Comparison of ENCODE assay signal across 20 cellular contexts in the genomic region with DNA sequence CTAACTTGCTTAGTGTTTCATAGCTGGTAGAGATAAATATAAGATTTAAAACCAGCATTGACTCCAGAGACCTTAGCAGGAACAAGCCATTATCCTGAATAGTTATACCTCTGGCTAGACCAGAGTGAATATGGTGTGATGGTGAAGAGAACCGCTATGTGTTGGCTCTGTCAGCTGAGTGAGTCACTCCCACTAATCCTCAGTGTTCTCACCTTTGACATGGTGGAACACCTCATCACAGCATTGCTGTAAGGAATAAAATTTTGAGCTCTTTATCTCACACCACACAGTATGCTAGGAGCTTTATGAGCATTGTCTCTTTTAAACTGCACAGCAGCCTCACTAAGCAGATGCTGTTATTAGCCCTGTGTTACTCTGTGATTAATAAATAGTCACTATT.
DNase-seq lines count a peak whose midpoint lies in the region; ATAC-seq and TF ChIP-seq lines count a peak whose summit lies in the region.
"Had no signal": no experiment of that assay in that cellular context is flagged by ENCODE, and none has a peak within 500 bp of the region (broad histone marks: within the 10 kb centered on the region; RNA-seq: fewer than 3 reads in every experiment).

No MANE protein-coding gene starts in this region.

- H3K4me1 ChIP-seq in RWPE2 (ENCODE audit: insufficient read depth, poor library complexity, severe bottlenecking) (no peaks in the 10 kb centered on the region), fibroblast of lung (ENCODE audit: control insufficient read depth, extremely low read depth, insufficient read depth, low read length) (no peaks in the 10 kb centered on the region)
- H3K4me1 ChIP-seq: A549, esophagus muscularis mucosa, psoas muscle, thyroid gland had no signal

- H3K9me3 ChIP-seq in RWPE2 (ENCODE audit: severe bottlenecking) = no peaks in the 10 kb centered on the region
- no peaks in the 10 kb centered on the region for H3K9me3 ChIP-seq in fibroblast of lung (ENCODE audit: control insufficient read depth, insufficient read depth, low read depth, low read length)
- H3K9me3 ChIP-seq: A549, esophagus muscularis mucosa, psoas muscle, spleen, thyroid gland had no signal

- H3K36me3 Mint-ChIP-seq in activated naive CD8-positive, alpha-beta T cell = peaks cover 51% of the 10 kb centered on the region
- H3K36me3 Mint-ChIP-seq in activated naive CD8-positive, alpha-beta T cell treated with anti-CD3 and anti-CD28 coated beads for 36 hours = peaks cover 71% of the 10 kb centered on the region
- H3K36me3 Mint-ChIP-seq in stimulated activated effector memory CD8-positive, alpha-beta T cell treated with anti-CD3 and anti-CD28 coated beads, Interleukin-12 subunit alpha, Interleukin-12 subunit beta, amount 100 ng/mL, for 72 hours = peaks cover 15% of the 10 kb centered on the region

- H3K79me2 ChIP-seq in fibroblast of lung (ENCODE audit: control insufficient read depth, insufficient read depth, low read length) = no peaks in the 10 kb centered on the region

- peaks cover 5% of the 10 kb centered on the region for H3K4me1 Mint-ChIP-seq in activated naive CD8-positive, alpha-beta T cell (ENCODE audit: low read depth)
- H3K4me1 Mint-ChIP-seq in activated naive CD8-positive, alpha-beta T cell treated with anti-CD3 and anti-CD28 coated beads for 36 hours = peaks cover 4% of the 10 kb centered on the region
- H3K4me1 Mint-ChIP-seq in stimulated activated effector memory CD8-positive, alpha-beta T cell treated with anti-CD3 and anti-CD28 coated beads, Interleukin-12 subunit alpha, Interleukin-12 subunit beta, amount 100 ng/mL, for 72 hours = peaks cover 29% of the 10 kb centered on the region
- H3K4me1 Mint-ChIP-seq: nephron progenitor cell had no signal

- peak; percentile 93 for ATAC-seq in RWPE2 (ENCODE audit: low read depth)
- ATAC-seq in stimulated activated effector memory CD8-positive, alpha-beta T cell treated with anti-CD3 and anti-CD28 coated beads, Interleukin-12 subunit alpha, Interleukin-12 subunit beta, amount 100 ng/mL, for 72 hours = peak; percentile 90
- ATAC-seq: A549, heart right ventricle, psoas muscle had no signal

- H3K27ac ChIP-seq in RWPE2 (ENCODE audit: poor library complexity, severe bottlenecking) (no peak overlapping the region), fibroblast of lung (ENCODE audit: insufficient read depth, low read length) (no peak overlapping the region)
- H3K27ac ChIP-seq: A549, esophagus muscularis mucosa, heart right ventricle, psoas muscle, spleen, thyroid gland had no signal

- H3K27me3 ChIP-seq in RWPE2 (ENCODE audit: insufficient read depth, poor library complexity, severe bottlenecking) (no peaks in the 10 kb centered on the region), fibroblast of lung (ENCODE audit: control insufficient read depth, insufficient read depth, low read length) (no peaks in the 10 kb centered on the region)
- H3K27me3 ChIP-seq: esophagus muscularis mucosa, heart right ventricle, spleen, thyroid gland had no signal

- no peak overlapping the region for H3K4me3 Mint-ChIP-seq in activated naive CD8-positive, alpha-beta T cell
- no peak overlapping the region for H3K4me3 Mint-ChIP-seq in activated naive CD8-positive, alpha-beta T cell treated with anti-CD3 and anti-CD28 coated beads for 36 hours
- no peak overlapping the region for H3K4me3 Mint-ChIP-seq in stimulated activated effector memory CD8-positive, alpha-beta T cell treated with anti-CD3 and anti-CD28 coated beads, Interleukin-12 subunit alpha, Interleukin-12 subunit beta, amount 100 ng/mL, for 72 hours
- H3K4me3 Mint-ChIP-seq: activated naive CD4-positive, alpha-beta T cell treated with anti-CD3 and anti-CD28 coated beads for 36 hours; memory B cell; nephron progenitor cell had no signal

- H3K4me3 ChIP-seq in RWPE2 (ENCODE audit: severe bottlenecking) (no peak overlapping the region), fibroblast of lung (replicated peaks in 1 of 4; ENCODE audit: control extremely low read depth in 1 of 4, insufficient read depth in 1 of 4, low read depth in 3 of 4, low read length in 4 of 4) (no peak overlapping the region)
- H3K4me3 ChIP-seq: A549, esophagus muscularis mucosa, heart right ventricle, psoas muscle, spleen, thyroid gland had no signal

- H3K27me3 Mint-ChIP-seq in activated naive CD8-positive, alpha-beta T cell = no peaks in the 10 kb centered on the region
- no peaks in the 10 kb centered on the region for H3K27me3 Mint-ChIP-seq in activated naive CD8-positive, alpha-beta T cell treated with anti-CD3 and anti-CD28 coated beads for 36 hours
- H3K27me3 Mint-ChIP-seq: memory B cell had no signal

- no peak for DNase-seq in activated naive CD8-positive, alpha-beta T cell treated with anti-CD3 and anti-CD28 coated beads for 36 hours
- DNase-seq in RWPE2 (ENCODE audit: low spot score) (no peak), fibroblast of lung (ENCODE audit: low read depth in 2 of 2) (peak; percentile 9 to 76), NK-92 (lab: John Stamatoyannopoulos, UW; ENCODE audit: unreplicated experiment) (no peak), iPS-NIHi11 (ENCODE audit: low spot score) (no peak), DMS 273 treated with DMSO at 0.1 percent for 48 hours (lab: John Stamatoyannopoulos, UW) (no peak)
- DNase-seq in stimulated activated effector memory CD8-positive, alpha-beta T cell treated with anti-CD3 and anti-CD28 coated beads, Interleukin-12 subunit alpha, Interleukin-12 subunit beta, amount 100 ng/mL, for 72 hours (ENCODE audit: low spot score in 2 of 2) = no peak
- DNase-seq: activated naive CD4-positive, alpha-beta T cell treated with anti-CD3 and anti-CD28 coated beads for 36 hours; C1 segment of cervical spinal cord; heart right ventricle; NCI-H1930; NCI-H510A; nephron progenitor cell; psoas muscle; spleen; thyroid gland had no signal

- H3K36me3 ChIP-seq in RWPE2 (ENCODE audit: low read depth) (peaks cover 26% of the 10 kb centered on the region), fibroblast of lung (ENCODE audit: control insufficient read depth, insufficient read depth, low read length) (no peaks in the 10 kb centered on the region)

- TF ChIP-seq CTCF in RWPE2 (IDR thresholded peaks at IDR 0.05; ENCODE audit: poor library complexity, severe bottlenecking) = no peak
- TF ChIP-seq CTCF in fibroblast of lung (conservative IDR thresholded peaks at IDR 0.05 in 1 of 2, IDR thresholded peaks at IDR 0.05 in 1 of 2; ENCODE audit: low read depth in 1 of 2, low read length in 2 of 2) = no peak

- H3K4me2 ChIP-seq in fibroblast of lung (ENCODE audit: extremely low read depth, insufficient read depth, low read length) = no peak overlapping the region
- H3K4me2 ChIP-seq: A549 had no signal

- no peak overlapping the region for H3K9ac ChIP-seq in fibroblast of lung (ENCODE audit: insufficient read depth, low read length)

- H2AFZ ChIP-seq in fibroblast of lung (ENCODE audit: low read length) = no peak overlapping the region

- H3K9me3 Mint-ChIP-seq in activated naive CD8-positive, alpha-beta T cell (ENCODE audit: low read depth) = no peaks in the 10 kb centered on the region
- H3K9me3 Mint-ChIP-seq in activated naive CD8-positive, alpha-beta T cell treated with anti-CD3 and anti-CD28 coated beads for 36 hours = no peaks in the 10 kb centered on the region
- H3K9me3 Mint-ChIP-seq in stimulated activated effector memory CD8-positive, alpha-beta T cell treated with anti-CD3 and anti-CD28 coated beads, Interleukin-12 subunit alpha, Interleukin-12 subunit beta, amount 100 ng/mL, for 72 hours = no peaks in the 10 kb centered on the region
- H3K9me3 Mint-ChIP-seq: activated naive CD4-positive, alpha-beta T cell treated with anti-CD3 and anti-CD28 coated beads for 36 hours; memory B cell; nephron progenitor cell had no signal

- H3K27ac Mint-ChIP-seq in activated naive CD8-positive, alpha-beta T cell = peak overlapping the region; percentile 2
- H3K27ac Mint-ChIP-seq in activated naive CD8-positive, alpha-beta T cell treated with anti-CD3 and anti-CD28 coated beads for 36 hours = no peak overlapping the region
- no peak overlapping the region for H3K27ac Mint-ChIP-seq in stimulated activated effector memory CD8-positive, alpha-beta T cell treated with anti-CD3 and anti-CD28 coated beads, Interleukin-12 subunit alpha, Interleukin-12 subunit beta, amount 100 ng/mL, for 72 hours
- H3K27ac Mint-ChIP-seq: activated naive CD4-positive, alpha-beta T cell treated with anti-CD3 and anti-CD28 coated beads for 36 hours; memory B cell had no signal

- no peaks in the 10 kb centered on the region for H4K20me1 ChIP-seq in fibroblast of lung (ENCODE audit: control insufficient read depth, extremely low read depth, insufficient read depth, low read length)

Comparison
In these comparisons a context has a peak if more than half of its experiments do, and no peak if none do; other contexts are left out.
1. DNase-seq: peak in fibroblast of lung (2 of 2); none in activated naive CD8-positive, alpha-beta T cell treated with anti-CD3 and anti-CD28 coated beads for 36 hours (single experiment), RWPE2 (single experiment), stimulated activated effector memory CD8-positive, alpha-beta T cell treated with anti-CD3 and anti-CD28 coated beads, Interleukin-12 subunit alpha, Interleukin-12 subunit beta, amount 100 ng/mL, for 72 hours (0 of 2), NK-92 (single experiment), iPS-NIHi11 (single experiment) and DMS 273 treated with DMSO at 0.1 percent for 48 hours (single experiment).